ENCODE assay signal across 8 cellular contexts in genomic region chr14:72893636-72894322, GRCh38. TPM values are rescaled to one million over a fixed set of nuclear protein-coding genes. Genes with fewer than 3 reads are reported as not detected.
DNase-seq lines count a peak whose midpoint lies in the region; ATAC-seq and TF ChIP-seq lines count a peak whose summit lies in the region.

TSS of gene DPF3 (minus strand) at chr14:72894101. CDS start at chr14:72894088, 13 bp downstream.

- BruUV-seq in PC-9 (replicated peaks; lab: Mats Ljungman, UMichigan): no TSS peak

- DNase-seq in DMS114 treated with DMSO at 0.1 percent for 48 hours (lab: John Stamatoyannopoulos, UW; ENCODE audit: unreplicated experiment) (peak; percentile 75), KG1 (lab: John Stamatoyannopoulos, UW) (peak; percentile 39), PC-9 (peak; percentile 37 to 89), esophagus squamous epithelium (lab: John Stamatoyannopoulos, UW) (peak; percentile 62)
- peak; percentile 91 to 95 for DNase-seq in activated T-cell treated with anti-CD3 and anti-CD28 coated beads, Interleukin-2, amount 50 U/mL, for 48 hours
- DNase-seq in stimulated activated CD8-positive, alpha-beta memory T cell treated with anti-CD3 and anti-CD28 coated beads, Interleukin-7, amount 100 ng/mL, for 1 hour (ENCODE audit: low read depth in 2 of 2): peak; percentile 79 to 86

- H2AFZ ChIP-seq in PC-9: peak within 1 kb of the TSS; percentile 63

- H3K27me3 ChIP-seq in PC-9 (ENCODE audit: insufficient read depth, low read depth): peaks cover 51% of the 10 kb centered on the region
- peaks cover 3 to 89% (median 17%) of the 10 kb centered on the region in 4 donors for H3K27me3 ChIP-seq in esophagus squamous epithelium
- H3K27me3 ChIP-seq in muscle layer of duodenum (ENCODE audit: low read depth, low read length): peaks cover 12% of the 10 kb centered on the region

- peak in 1 of 4 donors; percentile 23 for TF ChIP-seq POLR2A in esophagus squamous epithelium (IDR thresholded peaks at IDR 0.05)

- POLR2A ChIA-PET in PC-9 (lab: Charles Lee; ENCODE audit: unreplicated experiment): no interaction called here

- peak within 1 kb of the TSS; percentile 73 for H3K4me2 ChIP-seq in PC-9

- no peaks in the 10 kb centered on the region for H3K9me2 ChIP-seq in PC-9 (ENCODE audit: insufficient read depth)

- H3F3A ChIP-seq in PC-9 (ENCODE audit: insufficient read depth, low read depth): no peaks in the 10 kb centered on the region

- H4K20me1 ChIP-seq in PC-9 (ENCODE audit: insufficient read depth): no peaks in the 10 kb centered on the region

- H3K36me3 ChIP-seq in PC-9 (ENCODE audit: low read depth) (no peaks in the 10 kb centered on the region), esophagus squamous epithelium (no peaks in the 10 kb centered on the region), muscle layer of duodenum (ENCODE audit: control insufficient read depth in 1 of 2, insufficient read depth in 2 of 2, low read length in 2 of 2) (no peaks in the 10 kb centered on the region)

- WGBS in esophagus squamous epithelium, 2 donors: 0% methylated on average over 21 to 30 of the region's 54 CpGs

- CTCF ChIA-PET in PC-9 (lab: Charles Lee): interaction anchor here (0.5 to 0.9 kb wide), 2 partner anchors 10 to 578 kb away, joined by 4 read pairs; no protein-coding TSS in a partner anchor

- intact Hi-C loops in PC-9 (cut with micrococcal nuclease; ENCODE audit: unreplicated experiment): no loop called here
- intact Hi-C loops in esophagus squamous epithelium (cut with DNase I): no loop called here

- no peaks in the 10 kb centered on the region for H3K9me3 ChIP-seq in PC-9 (ENCODE audit: insufficient read depth, low read depth)
- H3K9me3 ChIP-seq in esophagus squamous epithelium: no peaks in the 10 kb centered on the region
- no peaks in the 10 kb centered on the region for H3K9me3 ChIP-seq in muscle layer of duodenum (ENCODE audit: control insufficient read depth in 1 of 2, low read length in 2 of 2)

- peak within 1 kb of the TSS; percentile 44 for H3K4me3 ChIP-seq in PC-9
- peak within 1 kb of the TSS; percentile 49 to 85 (median 76) for H3K4me3 ChIP-seq in esophagus squamous epithelium
- H3K4me3 ChIP-seq in muscle layer of duodenum (ENCODE audit: low read depth in 1 of 2, low read length in 2 of 2): peak within 1 kb of the TSS; percentile 76 to 98

- H3K79me2 ChIP-seq in PC-9 (ENCODE audit: low read depth): no peaks in the 10 kb centered on the region

- peak; percentile 98 for ATAC-seq in GM21786 (IDR thresholded peaks at IDR 0.05; ENCODE audit: unreplicated experiment)

- 0 out of 2 replicates have a peak, but pooled peaks cover 11% of the 10 kb centered on the region for H3K4me1 ChIP-seq in PC-9 (replicated peaks; ENCODE audit: insufficient read depth)
- peaks cover 0 to 35% (median 18%) of the 10 kb centered on the region in 3 donors for H3K4me1 ChIP-seq in esophagus squamous epithelium
- H3K4me1 ChIP-seq in muscle layer of duodenum (ENCODE audit: control insufficient read depth in 1 of 2, insufficient read depth in 2 of 2, low read length in 2 of 2): peaks cover 6 to 27% of the 10 kb centered on the region in 2 donors

- TF ChIP-seq CTCF in PC-9 (conservative IDR thresholded peaks at IDR 0.05) (no peak), esophagus squamous epithelium (IDR thresholded peaks at IDR 0.05) (no peak)

- H3K27ac ChIP-seq in PC-9 (no peak within 1 kb of the TSS), esophagus squamous epithelium (peak within 1 kb of the TSS in 3 of 4 donors; percentile 4 to 29 (median 24)), muscle layer of duodenum (ENCODE audit: low read length) (peak within 1 kb of the TSS; percentile 31)

RNA-seq across cellular contexts. Expression of gene DPF3, which starts in this region (rescaled TPM):
- total RNA-seq in PC-9 (2021) (not detected in 2 replicates), esophagus squamous epithelium (1 to 10 TPM in 1 of 4 donors, under 1 TPM in 2, not detected in 1; under 0.01 to 2.7 (median 0.61) TPM)

Comparison
In these comparisons a context has a peak if more than half of its experiments do, and no peak if none do; other contexts are left out.
1. Peak in DNase-seq, H3K4me3 ChIP-seq and H3K4me2 ChIP-seq in PC-9; RNA of the gene not detected or under 1 TPM.
2. DNase-seq: peak in every context shown above with its lines; median percentile 93 in activated T-cell treated with anti-CD3 and anti-CD28 coated beads, Interleukin-2, amount 50 U/mL, for 48 hours; 82 in stimulated activated CD8-positive, alpha-beta memory T cell treated with anti-CD3 and anti-CD28 coated beads, Interleukin-7, amount 100 ng/mL, for 1 hour; 75 in DMS114 treated with DMSO at 0.1 percent for 48 hours; 63 in PC-9; 62 in esophagus squamous epithelium; 39 in KG1.